ENCODE assay signal across 8 cellular contexts in the genomic region with DNA sequence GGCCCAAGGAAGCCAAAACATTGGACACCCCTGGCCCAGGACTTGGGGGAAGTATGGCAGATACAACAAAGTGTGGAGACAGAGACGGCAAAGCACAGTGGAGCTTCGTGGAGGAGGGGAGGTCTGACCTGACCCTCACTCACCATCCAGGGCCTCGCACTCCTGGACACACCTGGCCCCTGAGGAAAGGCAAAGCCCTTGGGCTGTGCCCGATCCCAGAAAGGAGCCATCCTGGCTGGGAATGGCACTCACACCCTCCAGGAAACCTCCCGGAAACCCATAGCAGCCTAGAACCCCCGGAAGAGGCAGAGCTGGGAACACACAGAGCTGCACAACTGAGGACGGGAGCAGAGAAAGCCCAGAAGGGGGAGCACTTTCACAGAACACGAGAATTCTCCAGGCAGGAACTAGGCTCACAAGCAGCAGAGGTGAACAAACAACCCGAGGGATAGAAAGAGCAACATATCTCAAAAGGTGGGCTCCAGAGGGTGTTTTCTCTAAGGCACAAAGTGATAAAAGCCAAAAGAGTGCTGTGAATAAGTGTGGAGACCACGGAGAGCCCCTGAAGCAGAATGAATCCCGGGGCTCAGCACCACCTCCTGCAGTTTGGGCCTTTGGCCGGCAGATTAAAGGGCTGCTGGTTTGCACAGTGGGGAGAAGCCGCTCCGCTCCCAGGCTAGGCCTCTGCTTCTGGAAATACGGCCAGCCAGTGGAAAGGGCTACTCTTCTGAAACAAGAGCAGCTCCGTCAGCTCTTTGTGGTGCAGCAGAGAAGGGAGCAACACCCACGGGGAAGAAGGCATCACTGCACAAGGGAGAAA.
A peak's percentile ranks its signal among the peaks of the same experiment; 100 is the strongest.
DNase-seq lines count a peak whose midpoint lies in the region; ATAC-seq and TF ChIP-seq lines count a peak whose summit lies in the region.

No MANE protein-coding gene starts in this region.

- peaks cover 0 to 5% of the 10 kb centered on the region in 2 donors for H3K4me1 Mint-ChIP-seq in stimulated activated naive B cell treated with anti-CD40 and anti-IgM and Interleukin-4, amounts not matched to agents 10 μg/mL and 1 μg/mL and 100 μg/mL, for 72 hours

- no peak for DNase-seq in AG04449 (ENCODE audit: low read depth, low spot score)
- DNase-seq in G401 (ENCODE audit: low spot score), result peak; percentile 85
- DNase-seq in NCI-H526 (lab: John Stamatoyannopoulos, UW), result peak; percentile 27 to 72
- DNase-seq in T47D (ENCODE audit: low read depth in 1 of 2, low spot score in 1 of 2), result peak; percentile 31 to 73
- peak; percentile 76 for DNase-seq in iPS-NIHi11 (ENCODE audit: low spot score)
- no peak for DNase-seq in stimulated activated naive B cell treated with anti-CD40 and anti-IgM and Interleukin-4, amounts not matched to agents 10 μg/mL and 1 μg/mL and 100 μg/mL, for 72 hours

- no peaks in the 10 kb centered on the region for H3K9me3 Mint-ChIP-seq in stimulated activated naive B cell treated with anti-CD40 and anti-IgM and Interleukin-4, amounts not matched to agents 10 μg/mL and 1 μg/mL and 100 μg/mL, for 72 hours

- H3K36me3 Mint-ChIP-seq in stimulated activated naive B cell treated with anti-CD40 and anti-IgM and Interleukin-4, amounts not matched to agents 10 μg/mL and 1 μg/mL and 100 μg/mL, for 72 hours, result peaks cover 62 to 76% of the 10 kb centered on the region in 2 donors

- POLR2A ChIA-PET in AG04449 (lab: Yijun Ruan, JAX), result interaction anchor here (0.6 kb wide), 2 partner anchors 106 to 117 kb away, joined by 3 to 4 read pairs; no protein-coding TSS in a partner anchor

- H3K27me3 Mint-ChIP-seq in stimulated activated naive B cell treated with anti-CD40 and anti-IgM and Interleukin-4, amounts not matched to agents 10 μg/mL and 1 μg/mL and 100 μg/mL, for 72 hours, result no peaks in the 10 kb centered on the region

- TF ChIP-seq CTCF in AG04449 (IDR thresholded peaks at IDR 0.05; ENCODE audit: insufficient read depth, low read length, missing control alignments), result peak; percentile 67

- H3K4me3 ChIP-seq in AG04449 (ENCODE audit: low read depth, low read length), result no peak overlapping the region

- in situ Hi-C loops in G401 (cut with HindIII; ENCODE audit: low sequenced_read_pairs) (no loop called here), T47D (cut with HindIII; ENCODE audit: low pct_unique_long_range_greater_than_20kb, low sequenced_read_pairs) (no loop called here)

- no peak overlapping the region for H3K4me3 Mint-ChIP-seq in stimulated activated naive B cell treated with anti-CD40 and anti-IgM and Interleukin-4, amounts not matched to agents 10 μg/mL and 1 μg/mL and 100 μg/mL, for 72 hours

- peak in 1 of 2 donors; percentile 30 for ATAC-seq in stimulated activated naive B cell treated with anti-CD40 and anti-IgM and Interleukin-4, amounts not matched to agents 10 μg/mL and 1 μg/mL and 100 μg/mL, for 72 hours (replicated peaks)
- ATAC-seq in HG02610 (IDR thresholded peaks at IDR 0.05; ENCODE audit: unreplicated experiment), result no peak
- ATAC-seq in HG02970 (IDR thresholded peaks at IDR 0.05; ENCODE audit: low FRiP score, unreplicated experiment), result no peak

- CTCF ChIA-PET in AG04449 (lab: Yijun Ruan, JAX), result interaction anchor here (0.7 to 4.7 kb wide), 24 partner anchors 10 to 159 kb away, joined by 3 to 45 read pairs (median 4); no protein-coding TSS in a partner anchor

- peak overlapping the region; percentile 62 for H3K27ac Mint-ChIP-seq in stimulated activated naive B cell treated with anti-CD40 and anti-IgM and Interleukin-4, amounts not matched to agents 10 μg/mL and 1 μg/mL and 100 μg/mL, for 72 hours

Comparison
In these comparisons a context has a peak if more than half of its experiments do, and no peak if none do; other contexts are left out.
1. DNase-seq: peak in G401 (single experiment), NCI-H526 (2 of 2), T47D (2 of 2) and iPS-NIHi11 (single experiment); none in AG04449 (single experiment) and stimulated activated naive B cell treated with anti-CD40 and anti-IgM and Interleukin-4, amounts not matched to agents 10 μg/mL and 1 μg/mL and 100 μg/mL, for 72 hours (single experiment).